ENCODE assay signal across 8 cellular contexts in genomic region chr6:21586760-21587181, GRCh38. TPM values are rescaled to one million over a fixed set of nuclear protein-coding genes. Genes with fewer than 3 reads are reported as not detected.
DNase-seq lines count a peak whose midpoint lies in the region; ATAC-seq and TF ChIP-seq lines count a peak whose summit lies in the region.

No MANE protein-coding gene starts in this region.

- TF ChIP-seq CTCF in endodermal cell (conservative IDR thresholded peaks at IDR 0.05), result no peak
- no peak for TF ChIP-seq CTCF in nephron (IDR thresholded peaks at IDR 0.05; ENCODE audit: unreplicated experiment in 3 of 3)

- peaks cover 14% of the 10 kb centered on the region for H3K27me3 Mint-ChIP-seq in endodermal cell (ENCODE audit: insufficient read depth)
- H3K27me3 Mint-ChIP-seq in nephron (ENCODE audit: low read depth), result peaks cover 3% of the 10 kb centered on the region

- H3K4me1 ChIP-seq in ACC112 (ENCODE audit: control insufficient read depth, insufficient read depth, low read length, unreplicated experiment), result no peaks in the 10 kb centered on the region
- H3K4me1 ChIP-seq in endodermal cell (ENCODE audit: control insufficient read depth, insufficient read depth, low read length), result no peaks in the 10 kb centered on the region

- peak overlapping the region; percentile 96 for H3K4me3 ChIP-seq in ACC112 (ENCODE audit: low read depth, low read length)
- peak overlapping the region; percentile 95 for H3K4me3 ChIP-seq in endodermal cell (ENCODE audit: low read length)

- H3K9me3 ChIP-seq in endodermal cell (ENCODE audit: control insufficient read depth, low read length), result peaks cover 13% of the 10 kb centered on the region

- 0 to 20% methylated on average over 1 to 15 of the region's 15 CpGs for WGBS in endodermal cell (ENCODE audit: insufficient coverage in 1 of 2, insufficient read length in 1 of 2), 2 experiments

- H3K27me3 ChIP-seq in ACC112 (ENCODE audit: insufficient read depth, low read length) (no peaks in the 10 kb centered on the region), endodermal cell (ENCODE audit: control insufficient read depth, insufficient read depth, low read length, poor library complexity, severe bottlenecking) (peaks cover 13% of the 10 kb centered on the region)

- ATAC-seq in GM19452 (IDR thresholded peaks at IDR 0.05; ENCODE audit: unreplicated experiment), result peak; percentile 3

- H3K36me3 ChIP-seq in ACC112 (ENCODE audit: insufficient read depth, low read length) (no peaks in the 10 kb centered on the region), endodermal cell (ENCODE audit: control insufficient read depth, insufficient read depth, low read length) (no peaks in the 10 kb centered on the region)

- H3K27ac Mint-ChIP-seq in endodermal cell, result no peak overlapping the region
- H3K27ac Mint-ChIP-seq in nephron, result peak overlapping the region; percentile 99 to 100 (median 99)

- H3K4me3 Mint-ChIP-seq in endodermal cell (peak overlapping the region; percentile 82), nephron (peak overlapping the region; percentile 97 to 99 (median 98))

- peak overlapping the region; percentile 56 for H3K9ac ChIP-seq in endodermal cell (ENCODE audit: extremely low read depth, low read length, poor library complexity, severe bottlenecking)

- DNase-seq in NCI-H526 treated with DMSO at 0.1 percent for 48 hours (lab: John Stamatoyannopoulos, UW) (peak; percentile 80), endodermal cell (peak; percentile 79), ureter (ENCODE audit: low spot score) (no peak), NCI-H2107 (lab: John Stamatoyannopoulos, UW) (no peak), epidermal melanocyte (ENCODE audit: insufficient read length, low spot score) (no peak)

- H3K36me3 Mint-ChIP-seq in endodermal cell (ENCODE audit: low read depth) (peaks cover 3% of the 10 kb centered on the region), nephron (ENCODE audit: low read depth) (peaks cover 19% of the 10 kb centered on the region)

- no peaks in the 10 kb centered on the region for H3K79me2 ChIP-seq in ACC112 (ENCODE audit: control insufficient read depth, insufficient read depth, low read length, unreplicated experiment)

- H3K4me1 Mint-ChIP-seq in endodermal cell (peaks cover 10% of the 10 kb centered on the region), nephron (peaks cover 19% of the 10 kb centered on the region)

- H2AFZ ChIP-seq in ACC112 (ENCODE audit: low read length, unreplicated experiment), result peak overlapping the region; percentile 99

- peaks cover 18% of the 10 kb centered on the region for H3K9me3 Mint-ChIP-seq in endodermal cell
- H3K9me3 Mint-ChIP-seq in nephron, result peaks cover 20% of the 10 kb centered on the region

- no peak overlapping the region for H3K27ac ChIP-seq in ACC112 (ENCODE audit: low read depth, low read length)
- peak overlapping the region; percentile 96 for H3K27ac ChIP-seq in endodermal cell (ENCODE audit: low read depth, low read length)

RNA-seq across cellular contexts. Expression of gene SOX4, which starts 6.8 kb away (rescaled TPM):
- total RNA-seq in endodermal cell (10 to 100 TPM; 95.9 to 96.7 TPM), ureter (30.3 TPM)
- polyA plus RNA-seq in endodermal cell (2013, experiment 1 of 2), result 130 TPM
- polyA plus RNA-seq in endodermal cell (2013, experiment 2 of 2), result 129 TPM

Comparison
In these comparisons a context has a peak if more than half of its experiments do, and no peak if none do; other contexts are left out.
1. DNase-seq: peak in NCI-H526 treated with DMSO at 0.1 percent for 48 hours (single experiment) and endodermal cell (single experiment); none in ureter (single experiment), NCI-H2107 (single experiment) and epidermal melanocyte (single experiment).